15 cellular contexts compared by ENCODE assay signal in the genomic region with DNA sequence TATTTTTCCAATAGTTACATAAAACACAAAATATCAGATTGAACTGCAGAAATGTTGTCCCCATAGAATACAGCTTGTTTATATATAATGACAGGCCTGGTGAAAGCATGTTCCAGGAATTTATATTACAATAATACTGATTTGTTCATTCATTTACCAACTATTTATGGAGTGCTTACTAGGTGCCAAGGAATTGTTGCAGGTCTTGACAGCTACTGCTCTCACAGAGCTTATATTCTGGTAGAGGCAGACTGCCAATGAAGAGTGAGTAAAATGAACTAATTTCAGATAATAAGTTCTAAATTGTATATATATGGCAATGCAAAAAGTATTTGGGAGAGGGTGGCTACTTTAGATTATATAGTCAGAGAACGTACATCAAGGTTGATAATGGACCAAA.
DNase-seq lines count a peak whose midpoint lies in the region; ATAC-seq and TF ChIP-seq lines count a peak whose summit lies in the region.
"Had no signal": no experiment of that assay in that cellular context is flagged by ENCODE, and none has a peak within 500 bp of the region (broad histone marks: within the 10 kb centered on the region; RNA-seq: fewer than 3 reads in every experiment).

No MANE protein-coding gene starts in this region.

- no peak for TF ChIP-seq POLR2A in upper lobe of left lung (IDR thresholded peaks at IDR 0.05)

- POLR2A ChIA-PET in Caco-2 (lab: Charles Lee) = no interaction called here

- TF ChIP-seq CTCF in Caco-2 (IDR thresholded peaks at IDR 0.05; ENCODE audit: insufficient read depth in 1 of 2, low read depth in 1 of 2, low read length in 1 of 2, severe bottlenecking in 1 of 2, unreplicated experiment in 1 of 2) (no peak), epithelial cell of esophagus (IDR thresholded peaks at IDR 0.05; ENCODE audit: insufficient read depth, low read depth, low read length, missing control alignments) (no peak), foreskin keratinocyte (conservative IDR thresholded peaks at IDR 0.05) (no peak), upper lobe of left lung (IDR thresholded peaks at IDR 0.05) (no peak)

- WGBS in upper lobe of left lung, 2 donors = 86 to 93% methylated on average over 1 of the region's 1 CpG

- H3K27ac ChIP-seq in foreskin keratinocyte (no peak overlapping the region), upper lobe of left lung (no peak overlapping the region)
- H3K27ac ChIP-seq: A549, C4-2B had no signal

- H3K27ac Mint-ChIP-seq in Caco-2 (ENCODE audit: unreplicated experiment) = peak overlapping the region; percentile 25
- H3K27ac Mint-ChIP-seq in stimulated activated naive B cell treated with anti-CD40 and anti-IgM and Interleukin-4, amounts not matched to agents 10 μg/mL and 1 μg/mL and 100 μg/mL, for 72 hours = no peak overlapping the region
- H3K27ac Mint-ChIP-seq: H9 had no signal

- no peaks in the 10 kb centered on the region for H3K27me3 ChIP-seq in Caco-2 (replicated peaks; ENCODE audit: control insufficient read depth, insufficient read depth, low read length)
- no peaks in the 10 kb centered on the region for H3K27me3 ChIP-seq in foreskin keratinocyte
- H3K27me3 ChIP-seq in upper lobe of left lung = no peaks in the 10 kb centered on the region
- H3K27me3 ChIP-seq: BE2C had no signal

- H3K4me3 Mint-ChIP-seq in Caco-2 (ENCODE audit: unreplicated experiment) = no peak overlapping the region
- no peak overlapping the region for H3K4me3 Mint-ChIP-seq in stimulated activated naive B cell treated with anti-CD40 and anti-IgM and Interleukin-4, amounts not matched to agents 10 μg/mL and 1 μg/mL and 100 μg/mL, for 72 hours
- H3K4me3 Mint-ChIP-seq: CD4-positive, alpha-beta memory T cell; H9 had no signal

- BruUV-seq in Caco-2 (replicated peaks; lab: Mats Ljungman, UMichigan) = no TSS peak

- H3K4me1 Mint-ChIP-seq in Caco-2 (ENCODE audit: low read depth, unreplicated experiment) = peaks cover 21% of the 10 kb centered on the region
- no peaks in the 10 kb centered on the region for H3K4me1 Mint-ChIP-seq in stimulated activated naive B cell treated with anti-CD40 and anti-IgM and Interleukin-4, amounts not matched to agents 10 μg/mL and 1 μg/mL and 100 μg/mL, for 72 hours
- H3K4me1 Mint-ChIP-seq: CD4-positive, alpha-beta memory T cell; H9 had no signal

- H3K36me3 Mint-ChIP-seq in Caco-2 (ENCODE audit: insufficient read depth, unreplicated experiment) = peaks cover 17% of the 10 kb centered on the region
- no peaks in the 10 kb centered on the region for H3K36me3 Mint-ChIP-seq in stimulated activated naive B cell treated with anti-CD40 and anti-IgM and Interleukin-4, amounts not matched to agents 10 μg/mL and 1 μg/mL and 100 μg/mL, for 72 hours
- H3K36me3 Mint-ChIP-seq: CD4-positive, alpha-beta memory T cell had no signal

- CTCF ChIA-PET in Caco-2 (lab: Charles Lee) = no interaction called here

- peaks cover 6% of the 10 kb centered on the region for H3K9me3 Mint-ChIP-seq in Caco-2 (ENCODE audit: unreplicated experiment)
- no peaks in the 10 kb centered on the region for H3K9me3 Mint-ChIP-seq in stimulated activated naive B cell treated with anti-CD40 and anti-IgM and Interleukin-4, amounts not matched to agents 10 μg/mL and 1 μg/mL and 100 μg/mL, for 72 hours
- H3K9me3 Mint-ChIP-seq: H9 had no signal

- intact Hi-C loops in Caco-2 (cut with micrococcal nuclease; ENCODE audit: unreplicated experiment) = no loop called here

- TF ChIP-seq EP300 in upper lobe of left lung (IDR thresholded peaks at IDR 0.05) = no peak

- H3K4me3 ChIP-seq in Caco-2 (ENCODE audit: low read depth, low read length) (no peak overlapping the region), epithelial cell of esophagus (ENCODE audit: low read length) (no peak overlapping the region), upper lobe of left lung (no peak overlapping the region)
- H3K4me3 ChIP-seq: A549 had no signal

- H3K36me3 ChIP-seq in Caco-2 (ENCODE audit: control insufficient read depth, insufficient read depth, low read length) = no peaks in the 10 kb centered on the region
- H3K36me3 ChIP-seq in upper lobe of left lung = peaks cover 0 to 29% (median 2%) of the 10 kb centered on the region in 4 donors

- ATAC-seq in foreskin keratinocyte (no peak), upper lobe of left lung (ENCODE audit: low FRiP score in 2 of 2) (no peak)
- ATAC-seq in stimulated activated naive B cell treated with anti-CD40 and anti-IgM and Interleukin-4, amounts not matched to agents 10 μg/mL and 1 μg/mL and 100 μg/mL, for 72 hours (replicated peaks) = no peak
- ATAC-seq: A549 had no signal

- H3K9me3 ChIP-seq in Caco-2 = peaks cover 2% of the 10 kb centered on the region; the same call in 1 of the 2 replicates
- no peaks in the 10 kb centered on the region for H3K9me3 ChIP-seq in upper lobe of left lung
- H3K9me3 ChIP-seq: A549, BE2C had no signal

- no peak for DNase-seq in Caco-2
- DNase-seq in EH (ENCODE audit: low read depth) = peak; percentile 23
- DNase-seq in epithelial cell of esophagus (ENCODE audit: low read depth) = peak; percentile 58
- DNase-seq in foreskin keratinocyte = peak; percentile 45 to 69
- DNase-seq in stimulated activated naive B cell treated with anti-CD40 and anti-IgM and Interleukin-4, amounts not matched to agents 10 μg/mL and 1 μg/mL and 100 μg/mL, for 72 hours = no peak
- DNase-seq in upper lobe of left lung = no peak
- DNase-seq in T-helper 9 cell = no peak
- DNase-seq: BE2C; CD4-positive, alpha-beta memory T cell; DMS153; GDM1; GOT3; H9 had no signal

- no peaks in the 10 kb centered on the region for H3K27me3 Mint-ChIP-seq in Caco-2 (ENCODE audit: insufficient read depth, unreplicated experiment)
- H3K27me3 Mint-ChIP-seq in stimulated activated naive B cell treated with anti-CD40 and anti-IgM and Interleukin-4, amounts not matched to agents 10 μg/mL and 1 μg/mL and 100 μg/mL, for 72 hours = peaks cover 0 to 5% of the 10 kb centered on the region in 2 donors

- H3K4me1 ChIP-seq in Caco-2 = peaks cover 25% of the 10 kb centered on the region
- H3K4me1 ChIP-seq in foreskin keratinocyte = peaks cover 3% of the 10 kb centered on the region
- H3K4me1 ChIP-seq in upper lobe of left lung = no peaks in the 10 kb centered on the region
- H3K4me1 ChIP-seq: BE2C had no signal

Comparison
In these comparisons a context has a peak if more than half of its experiments do, and no peak if none do; other contexts are left out.
1. DNase-seq: peak in EH (single experiment), epithelial cell of esophagus (single experiment) and foreskin keratinocyte (2 of 2); none in Caco-2 (0 of 2), stimulated activated naive B cell treated with anti-CD40 and anti-IgM and Interleukin-4, amounts not matched to agents 10 μg/mL and 1 μg/mL and 100 μg/mL, for 72 hours (single experiment), upper lobe of left lung (0 of 2) and T-helper 9 cell (single experiment).